In the genomic region with DNA sequence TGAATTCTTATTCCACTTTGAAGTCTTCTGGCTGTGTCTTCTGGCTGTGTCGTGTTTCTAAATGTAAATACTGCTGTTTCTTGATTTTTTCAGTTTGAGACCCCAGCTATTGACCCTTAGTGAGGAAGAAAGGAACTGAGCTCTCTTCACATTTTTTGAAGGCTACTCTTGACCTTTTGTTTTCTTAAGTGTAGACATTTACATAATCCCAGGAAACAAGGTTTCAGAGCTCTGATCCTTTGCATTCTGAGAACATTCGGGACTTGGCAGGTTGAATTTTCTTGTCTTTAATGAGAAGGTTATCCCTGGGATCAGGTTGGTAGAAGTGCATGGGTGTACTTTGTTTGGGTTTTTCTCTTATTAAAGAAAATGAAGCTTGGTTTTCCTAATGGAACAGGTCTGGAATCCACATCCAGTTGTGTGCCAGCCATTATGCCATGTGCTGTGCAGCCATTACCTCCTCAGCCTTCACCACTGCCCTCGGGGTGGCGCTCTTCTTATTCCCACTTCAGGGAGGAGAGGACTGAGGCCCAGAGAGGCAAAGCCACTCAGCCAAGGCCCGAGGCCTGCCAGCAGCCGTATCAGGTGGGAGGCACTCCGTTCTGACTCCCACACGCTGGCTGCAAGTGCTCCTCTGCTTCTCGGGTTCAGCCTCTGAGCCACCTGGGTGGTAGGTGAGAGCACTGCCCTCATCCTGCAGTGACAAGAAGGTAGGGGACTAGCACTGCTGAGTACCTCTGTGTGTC, we compare ENCODE assay signal across 22 cellular contexts.
"Had no signal": no experiment of that assay in that cellular context is flagged by ENCODE, and none has a peak within 500 bp of the region (broad histone marks: within the 10 kb centered on the region; RNA-seq: fewer than 3 reads in every experiment).

No MANE protein-coding gene starts in this region.

- H3K9me3 ChIP-seq: body of pancreas, colonic mucosa, esophagus muscularis mucosa, ovary, thyroid gland had no signal

- H3K27me3 ChIP-seq: body of pancreas, colonic mucosa, esophagus muscularis mucosa, ovary, thyroid gland had no signal

- H3K36me3 ChIP-seq: colonic mucosa, ovary, thyroid gland had no signal

- ATAC-seq: activated CD8-positive, alpha-beta T cell treated with anti-CD3 and anti-CD28 coated beads, Interleukin-2, amount 10 ng/mL, durations not matched to agents 7 days and 5 days; activated T-cell treated with anti-CD3 and anti-CD28 coated beads, Interleukin-2, amount 50 U/mL, for 72 hours; body of pancreas; left colon; stimulated activated naive B cell treated with anti-CD40 and anti-IgM and Interleukin-4, amounts not matched to agents 10 μg/mL and 1 μg/mL and 100 μg/mL, for 72 hours; T-helper 17 cell had no signal

- H3K4me3 ChIP-seq: body of pancreas, colonic mucosa, esophagus muscularis mucosa, lung, ovary, skin epidermis, thyroid gland had no signal

- DNase-seq: activated CD4-positive, alpha-beta T cell treated with anti-CD3 and anti-CD28 coated beads for 4 hours; activated CD8-positive, alpha-beta memory T cell treated with anti-CD3 and anti-CD28 coated beads, Interleukin-2, amount 50 U/mL, for 48 hours; activated CD8-positive, alpha-beta T cell treated with anti-CD3 and anti-CD28 coated beads, Interleukin-2, amount 10 ng/mL, durations not matched to agents 7 days and 5 days; activated gamma-delta T cell; activated naive CD8-positive, alpha-beta T cell treated with anti-CD3 and anti-CD28 coated beads for 36 hours; activated T-cell treated with anti-CD3 and anti-CD28 coated beads, Interleukin-2, amount 50 U/mL, for 72 hours; amygdala; body of pancreas; colonic mucosa; hippocampal formation; left colon; midbrain; ovary; retina; stimulated activated CD4-positive, alpha-beta T cell treated with anti-CD3 and anti-CD28 coated beads, Interleukin-15, amount 100 ng/mL, for 24 hours; stimulated activated CD4-positive, alpha-beta T cell treated with anti-CD3 and anti-CD28 coated beads, Interleukin-4, amount 100 ng/mL, for 1 hour; stimulated activated naive B cell treated with anti-CD40 and anti-IgM and Interleukin-4, amounts not matched to agents 10 μg/mL and 1 μg/mL and 100 μg/mL, for 72 hours; T-helper 17 cell; thyroid gland had no signal

- H3K4me1 ChIP-seq: colonic mucosa, thyroid gland had no signal

- H3K27ac ChIP-seq: body of pancreas, colonic mucosa, esophagus muscularis mucosa, ovary, skin epidermis, thyroid gland had no signal
